In genomic region chr15:29638011-29638410, GRCh38 we compare ENCODE assay signal across 5 cellular contexts.
"Had no signal": no experiment of that assay in that cellular context is flagged by ENCODE, and none has a peak within 500 bp of the region (broad histone marks: within the 10 kb centered on the region; RNA-seq: fewer than 3 reads in every experiment).

No MANE protein-coding gene starts in this region.

- DNase-seq: H9, HCEC 1CT had no signal

- H3K4me2 ChIP-seq: GM23338 had no signal

- H3K4me3 Mint-ChIP-seq: GM23338, H9 had no signal

- ATAC-seq: GM23338 had no signal

- H2AFZ ChIP-seq: GM23338 had no signal

- FAIRE-seq: H1, HTR-8/SVneo had no signal

- H3K4me3 ChIP-seq: GM23338 had no signal

- H3K27ac Mint-ChIP-seq: GM23338, H9 had no signal
